8 cellular contexts compared by ENCODE assay signal in the genomic region with DNA sequence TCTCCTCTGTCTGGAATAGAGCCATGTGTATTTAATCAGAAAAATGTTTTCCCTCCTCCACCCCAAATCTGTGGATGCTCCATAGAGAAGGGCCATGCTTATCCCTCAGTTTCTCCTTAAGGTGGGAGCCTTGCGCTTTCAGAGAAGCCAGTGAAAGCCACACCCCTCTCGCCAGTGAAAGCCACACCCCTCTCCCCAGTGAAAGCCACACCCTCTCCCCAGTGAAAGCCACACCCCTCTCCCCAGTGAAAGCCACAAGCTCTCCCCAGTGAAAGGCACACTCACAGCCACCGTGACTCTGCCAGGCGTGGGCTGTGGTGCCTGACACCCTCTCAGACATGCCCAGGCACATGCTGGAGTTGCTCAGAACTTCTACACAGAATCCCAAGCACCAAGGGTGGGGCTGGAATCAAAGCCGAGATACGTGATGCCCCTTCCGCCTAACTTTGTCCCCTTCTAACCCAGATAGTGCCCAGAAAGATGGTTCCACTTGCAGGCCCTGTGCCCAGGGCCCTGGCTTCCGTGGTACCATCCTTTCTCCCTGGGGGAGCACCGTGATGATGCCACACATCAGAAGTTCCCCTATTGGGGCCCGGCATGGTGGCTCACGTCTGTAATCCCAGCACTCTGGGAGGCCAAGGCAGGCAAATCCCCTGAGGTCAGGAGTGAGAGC. TPM values are rescaled to one million over a fixed set of nuclear protein-coding genes. Genes with fewer than 3 reads are reported as not detected.
DNase-seq lines count a peak whose midpoint lies in the region; ATAC-seq and TF ChIP-seq lines count a peak whose summit lies in the region.

No MANE protein-coding gene starts in this region.

- CTCF ChIA-PET in RWPE1 (lab: Yijun Ruan, JAX): interaction anchor here (0.6 to 1.4 kb wide), 8 partner anchors 8 to 290 kb away, joined by 3 to 6 read pairs (median 3); no protein-coding TSS in a partner anchor

- DNase-seq in ELF-1 (ENCODE audit: low read depth, low spot score): peak; percentile 82
- DNase-seq in RWPE1 (ENCODE audit: low spot score): peak; percentile 70
- peak; percentile 92 for DNase-seq in activated effector memory CD4-positive, alpha-beta T cell treated with anti-CD3 and anti-CD28 coated beads, Interleukin-2, amount 50 U/mL, for 16 hours
- peak; percentile 46 for DNase-seq in hepatic stellate cell (ENCODE audit: low spot score)
- DNase-seq in stimulated activated CD8-positive, alpha-beta memory T cell treated with anti-CD3 and anti-CD28 coated beads, Interleukin-12 subunit alpha, Interleukin-12 subunit beta, amount 100 ng/mL, for 1 hour (ENCODE audit: low read depth): peak; percentile 68
- no peak for DNase-seq in posterior vena cava (ENCODE audit: low spot score)
- DNase-seq in NCI-H2081 treated with DMSO at 0.1 percent for 48 hours (lab: John Stamatoyannopoulos, UW): no peak

- POLR2A ChIA-PET in RWPE1 (lab: Yijun Ruan, JAX; ENCODE audit: low non-redundant PET): no interaction called here

- intact Hi-C loops in posterior vena cava (cut with DNase I): no loop called here

- TF ChIP-seq CTCF in RWPE1 (conservative IDR thresholded peaks at IDR 0.05; ENCODE audit: low read depth): no peak

- peak overlapping the region; percentile 72 for H3K27ac ChIP-seq in RWPE1

- ATAC-seq in HG02588 (IDR thresholded peaks at IDR 0.05; ENCODE audit: unreplicated experiment): peak; percentile 32

RNA-seq across cellular contexts. Expression of a gene that starts 16.5 kb away (rescaled TPM):
- total RNA-seq in posterior vena cava: 10 to 100 TPM in 1 of 2 donors, 1 to 10 TPM in 1; 8.8 to 11.8 TPM

Comparison
In these comparisons a context has a peak if more than half of its experiments do, and no peak if none do; other contexts are left out.
1. DNase-seq: peak in ELF-1 (single experiment), RWPE1 (single experiment), activated effector memory CD4-positive, alpha-beta T cell treated with anti-CD3 and anti-CD28 coated beads, Interleukin-2, amount 50 U/mL, for 16 hours (single experiment), hepatic stellate cell (single experiment) and stimulated activated CD8-positive, alpha-beta memory T cell treated with anti-CD3 and anti-CD28 coated beads, Interleukin-12 subunit alpha, Interleukin-12 subunit beta, amount 100 ng/mL, for 1 hour (single experiment); none in posterior vena cava (single experiment) and NCI-H2081 treated with DMSO at 0.1 percent for 48 hours (single experiment).